ENCODE assay signal across 23 cellular contexts in the genomic region with DNA sequence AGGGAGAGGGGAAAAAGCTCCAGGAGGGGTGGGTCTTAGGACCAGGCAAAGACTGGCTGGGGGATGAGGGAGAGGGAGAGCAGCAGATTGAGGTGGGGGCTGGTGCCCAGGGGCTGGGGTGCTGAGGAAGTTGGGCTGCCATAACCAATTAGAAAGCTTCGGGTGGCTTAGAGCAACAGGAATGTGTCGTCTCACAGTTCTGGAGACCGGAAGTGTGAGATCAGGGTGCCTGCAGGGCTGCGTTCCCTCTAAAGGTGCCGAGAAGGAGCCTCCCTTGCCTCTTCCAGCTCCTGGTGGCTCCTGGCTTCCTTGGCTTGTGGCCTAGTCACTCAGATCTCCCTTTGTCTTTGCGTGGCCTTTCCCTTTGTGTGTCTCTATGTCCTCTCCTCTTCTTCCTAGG. TPM values are rescaled to one million over a fixed set of nuclear protein-coding genes. Genes with fewer than 3 reads are reported as not detected.
DNase-seq lines count a peak whose midpoint lies in the region; ATAC-seq, FAIRE-seq and TF ChIP-seq lines count a peak whose summit lies in the region.
"Had no signal": no experiment of that assay in that cellular context is flagged by ENCODE, and none has a peak within 500 bp of the region (broad histone marks: within the 10 kb centered on the region; RNA-seq: fewer than 3 reads in every experiment).

No MANE protein-coding gene starts in this region.

- no peaks in the 10 kb centered on the region for H3K36me3 Mint-ChIP-seq in activated T-cell treated with anti-CD3 and anti-CD28 coated beads, Interleukin-2, amount 50 U/mL, for 24 hours (ENCODE audit: low read depth)
- H3K36me3 Mint-ChIP-seq in activated naive CD8-positive, alpha-beta T cell treated with anti-CD3 and anti-CD28 coated beads, Interleukin-2, amount 50 U/mL, for 24 hours (ENCODE audit: low read depth): no peaks in the 10 kb centered on the region
- H3K36me3 Mint-ChIP-seq: CD4-positive, CD25-positive, alpha-beta regulatory T cell had no signal

- no peak overlapping the region for H2BK20ac ChIP-seq in H1 (ENCODE audit: low read length)

- intact Hi-C loops in ascending aorta (cut with DNase I) (no loop called here), sciatic nerve (cut with DNase I) (loop anchor here (10.0 kb wide), 1 partner anchor 74 kb away; no protein-coding TSS in a partner anchor)

- H4K5ac ChIP-seq in H1 (ENCODE audit: insufficient read length, low read depth, low read length): no peak overlapping the region

- 93% methylated on average over 6 of the region's 6 CpGs; no CpG with 5 or more reads in 1 of the 2 experiments for WGBS in H1 (ENCODE audit: extremely low coverage in 1 of 2, insufficient coverage in 1 of 2, insufficient read length in 1 of 2, insufficient replicate concordance in 2 of 2, low coverage in 1 of 2, low lambda C conversion rate in 2 of 2, missing lambda C conversion rate in 1 of 2), 2 experiments

- DNase-seq in ascending aorta (ENCODE audit: low spot score in 2 of 2): no peak
- DNase-seq in H1 (ENCODE audit: low read depth in 1 of 2, low spot score in 2 of 2): no peak
- DNase-seq in sciatic nerve (ENCODE audit: low spot score): peak; percentile 30
- no peak for DNase-seq in SW 1271 (lab: John Stamatoyannopoulos, UW)
- no peak for DNase-seq in activated T-cell treated with anti-CD3 and anti-CD28 coated beads, Interleukin-2, amount 50 U/mL, for 24 hours
- DNase-seq in activated naive CD8-positive, alpha-beta T cell treated with anti-CD3 and anti-CD28 coated beads, Interleukin-2, amount 50 U/mL, for 24 hours: no peak
- DNase-seq: BE2C; CD4-positive, CD25-positive, alpha-beta regulatory T cell; COR-L47; DMS 273 treated with DMSO at 0.1 percent for 48 hours; GF-D8; NCI-H1436; NCI-H1930; NCI-H226; NCI-H524; NCI-H82; SHP77 treated with DMSO at 0.1 percent for 48 hours had no signal

- 0 out of 2 replicates have a peak overlapping the region, but pooled peaks have one; percentile 17 for H2BK12ac ChIP-seq in H1 (ENCODE audit: low read depth, low read length)

- H3K27me3 ChIP-seq in ascending aorta (no peaks in the 10 kb centered on the region), H1 (replicated peaks in 1 of 4; ENCODE audit: control insufficient read depth in 3 of 4, extremely low read depth in 1 of 4, insufficient read depth in 3 of 4, low read length in 3 of 4) (no peaks in the 10 kb centered on the region)
- H3K27me3 ChIP-seq: BE2C had no signal

- ATAC-seq in sciatic nerve (no peak), GM18511 (IDR thresholded peaks at IDR 0.05; ENCODE audit: unreplicated experiment) (no peak)
- ATAC-seq in activated naive CD8-positive, alpha-beta T cell treated with anti-CD3 and anti-CD28 coated beads, Interleukin-2, amount 50 U/mL, for 24 hours: no peak
- ATAC-seq: GM23338 had no signal

- no peak for FAIRE-seq in H1 (lab: Jason Lieb, UNC)
- FAIRE-seq: A204.1, GM19239 had no signal

- no peak for TF ChIP-seq POLR2A in H1 (IDR thresholded peaks at IDR 0.05; ENCODE audit: control extremely low read depth in 1 of 2, low read depth in 2 of 2, low read length in 2 of 2)

- no peaks in the 10 kb centered on the region for H3K9me3 ChIP-seq in HEK293 (ENCODE audit: control insufficient read depth, insufficient read depth, low read depth, low read length)
- no peaks in the 10 kb centered on the region for H3K9me3 ChIP-seq in ascending aorta
- H3K9me3 ChIP-seq in H1 (ENCODE audit: insufficient read depth in 2 of 2, low read depth in 1 of 2, low read length in 1 of 2): no peaks in the 10 kb centered on the region; a peak in 1 of 4 replicates
- H3K9me3 ChIP-seq: BE2C had no signal

- no peak overlapping the region for H2BK5ac ChIP-seq in H1 (ENCODE audit: low read depth, low read length)

- H3K4me1 ChIP-seq in HEK293 (ENCODE audit: control insufficient read depth, insufficient read depth, low read length) (no peaks in the 10 kb centered on the region), ascending aorta (peaks cover 6 to 19% of the 10 kb centered on the region in 2 donors), H1 (replicated peaks in 1 of 4; ENCODE audit: control insufficient read depth in 3 of 4, insufficient read depth in 4 of 4, low read length in 3 of 4) (peaks cover 0 to 3% (median 0%) of the 10 kb centered on the region in 4 experiments; a peak in 1 of 7 replicates)

- TF ChIP-seq EP300 in H1 (IDR thresholded peaks at IDR 0.05; ENCODE audit: borderline replicate concordance in 1 of 2, low read depth in 2 of 2, low read length in 2 of 2): no peak

- no peak overlapping the region for H2BK15ac ChIP-seq in H1 (ENCODE audit: low read length)

- H3K36me3 ChIP-seq in HEK293 (ENCODE audit: control insufficient read depth in 2 of 2, insufficient read depth in 1 of 2, low read length in 2 of 2) (no peaks in the 10 kb centered on the region), ascending aorta (no peaks in the 10 kb centered on the region), H1 (ENCODE audit: control insufficient read depth in 2 of 4, insufficient read depth in 4 of 4, low read length in 3 of 4) (no peaks in the 10 kb centered on the region)
- H3K36me3 ChIP-seq: BE2C had no signal

- H3K4me1 Mint-ChIP-seq in activated T-cell treated with anti-CD3 and anti-CD28 coated beads, Interleukin-2, amount 50 U/mL, for 24 hours (ENCODE audit: low read depth): peaks cover under 1% of the 10 kb centered on the region
- peaks cover under 1% of the 10 kb centered on the region for H3K4me1 Mint-ChIP-seq in activated naive CD8-positive, alpha-beta T cell treated with anti-CD3 and anti-CD28 coated beads, Interleukin-2, amount 50 U/mL, for 24 hours

- no peak overlapping the region for H3K27ac Mint-ChIP-seq in activated T-cell treated with anti-CD3 and anti-CD28 coated beads, Interleukin-2, amount 50 U/mL, for 24 hours
- H3K27ac Mint-ChIP-seq in activated naive CD8-positive, alpha-beta T cell treated with anti-CD3 and anti-CD28 coated beads, Interleukin-2, amount 50 U/mL, for 24 hours: no peak overlapping the region

- no peak for TF ChIP-seq CTCF in HEK293 (tag by site-specific recombination; IDR thresholded peaks at IDR 0.05)
- no peak for TF ChIP-seq CTCF in ascending aorta (IDR thresholded peaks at IDR 0.05)
- no peak for TF ChIP-seq CTCF in H1 (IDR thresholded peaks at IDR 0.05; ENCODE audit: control extremely low read depth in 1 of 3, insufficient read depth in 1 of 3, low read depth in 1 of 3, low read length in 3 of 3)

- no peak overlapping the region for H2BK120ac ChIP-seq in H1 (replicated peaks; ENCODE audit: low read depth, low read length)

- H3K9ac ChIP-seq in H1 (replicated peaks in 1 of 4; ENCODE audit: extremely low read depth in 1 of 4, low read depth in 3 of 4, low read length in 3 of 4): no peak overlapping the region

- no peak overlapping the region for H3K23ac ChIP-seq in H1 (ENCODE audit: insufficient read length)

- no peak overlapping the region for H2AK5ac ChIP-seq in H1 (ENCODE audit: low read depth, low read length)

- no peaks in the 10 kb centered on the region for H3K79me2 ChIP-seq in H1 (ENCODE audit: control insufficient read depth in 1 of 2, insufficient read depth in 2 of 2, low read length in 2 of 2)

- H3K14ac ChIP-seq in H1 (ENCODE audit: insufficient read length): no peak overlapping the region

- H4K91ac ChIP-seq in H1 (replicated peaks; ENCODE audit: insufficient read length, low read length): no peak overlapping the region

- no peak overlapping the region for H3K4ac ChIP-seq in H1 (replicated peaks; ENCODE audit: insufficient read length, low read depth, low read length)

- H3K9me3 Mint-ChIP-seq in activated T-cell treated with anti-CD3 and anti-CD28 coated beads, Interleukin-2, amount 50 U/mL, for 24 hours: no peaks in the 10 kb centered on the region
- no peaks in the 10 kb centered on the region for H3K9me3 Mint-ChIP-seq in activated naive CD8-positive, alpha-beta T cell treated with anti-CD3 and anti-CD28 coated beads, Interleukin-2, amount 50 U/mL, for 24 hours
- H3K9me3 Mint-ChIP-seq: CD4-positive, CD25-positive, alpha-beta regulatory T cell had no signal

- TF ChIP-seq RAD21 in H1 (IDR thresholded peaks at IDR 0.05 in 1 of 2, conservative IDR thresholded peaks at IDR 0.05 in 1 of 2; ENCODE audit: low read depth in 2 of 2, low read length in 2 of 2): no peak

- no peak overlapping the region for H4K8ac ChIP-seq in H1 (ENCODE audit: extremely low read depth, insufficient read depth, low read length)

- CTCF ChIA-PET in HEK293 (lab: Yijun Ruan, JAX): no interaction called here
- CTCF ChIA-PET in H1 (lab: Charles Lee; ENCODE audit: partially characterized antibody): interaction anchor here (0.6 to 1.7 kb wide), 5 partner anchors 38 to 396 kb away, joined by 3 to 5 read pairs (median 3); no protein-coding TSS in a partner anchor

- no peaks in the 10 kb centered on the region; the same call in 1 of the 2 replicates for H3K23me2 ChIP-seq in H1 (ENCODE audit: low read depth, low read length)

- POLR2A ChIA-PET in HEK293 (lab: Yijun Ruan, JAX): interaction anchor here (0.6 kb wide), 1 partner anchor 494 kb away, joined by 3 read pairs; no protein-coding TSS in a partner anchor
- POLR2A ChIA-PET in H1 (lab: Charles Lee; ENCODE audit: partially characterized antibody): interaction anchor here (0.6 to 1.3 kb wide), 4 partner anchors 8 to 38 kb away, joined by 3 to 4 read pairs (median 3); no protein-coding TSS in a partner anchor

- H3K27ac ChIP-seq in HEK293 (ENCODE audit: extremely low read depth, low read depth, low read length) (no peak overlapping the region), ascending aorta (peak overlapping the region; percentile 77 to 78), H1 (ENCODE audit: low read depth, low read length) (no peak overlapping the region)

- no peak overlapping the region for H3K56ac ChIP-seq in H1 (replicated peaks; ENCODE audit: insufficient read length, low read depth, low read length)

- H3K18ac ChIP-seq in H1 (ENCODE audit: extremely low read depth, low read length): no peak overlapping the region

- no peak overlapping the region for H3K4me3 Mint-ChIP-seq in activated T-cell treated with anti-CD3 and anti-CD28 coated beads, Interleukin-2, amount 50 U/mL, for 24 hours
- no peak overlapping the region for H3K4me3 Mint-ChIP-seq in activated naive CD8-positive, alpha-beta T cell treated with anti-CD3 and anti-CD28 coated beads, Interleukin-2, amount 50 U/mL, for 24 hours
- H3K4me3 Mint-ChIP-seq: CD4-positive, CD25-positive, alpha-beta regulatory T cell; GM23338 had no signal

- no peak overlapping the region for H2AFZ ChIP-seq in H1 (ENCODE audit: low read length)
- H2AFZ ChIP-seq: GM23338 had no signal

- no peaks in the 10 kb centered on the region for H3K79me1 ChIP-seq in H1 (ENCODE audit: low read depth, low read length)

- no peak overlapping the region for H3K4me2 ChIP-seq in H1 (ENCODE audit: insufficient read depth in 1 of 2, low read depth in 2 of 2, low read length in 2 of 2)
- H3K4me2 ChIP-seq: GM23338 had no signal

- H3K4me3 ChIP-seq in HEK293 (ENCODE audit: low read depth, low read length) (no peak overlapping the region), ascending aorta (no peak overlapping the region), H1 (ENCODE audit: extremely low read depth in 1 of 4, insufficient read depth in 2 of 4, low read depth in 3 of 4, low read length in 4 of 4) (no peak overlapping the region)
- H3K4me3 ChIP-seq: GM23338 had no signal

- H3K27me3 Mint-ChIP-seq in activated T-cell treated with anti-CD3 and anti-CD28 coated beads, Interleukin-2, amount 50 U/mL, for 24 hours: no peaks in the 10 kb centered on the region
- H3K27me3 Mint-ChIP-seq in activated naive CD8-positive, alpha-beta T cell treated with anti-CD3 and anti-CD28 coated beads, Interleukin-2, amount 50 U/mL, for 24 hours: no peaks in the 10 kb centered on the region

- no peaks in the 10 kb centered on the region for H4K20me1 ChIP-seq in H1 (replicated peaks in 1 of 2; ENCODE audit: control insufficient read depth in 1 of 2, insufficient read depth in 2 of 2, low read length in 2 of 2)

RNA-seq across cellular contexts. Expression of gene IL34, which starts 2.2 kb away (rescaled TPM):
- 116 TPM for total RNA-seq in ascending aorta
- 4.0 and 4.6 TPM in 2 replicates for total RNA-seq in H1 (2021; fragmentation: NEBNext Ultra II Directional; extraction: Animal tissue kit (Norgen Biotek cat#: 25700))
- 5.6 and 8.0 TPM in 2 replicates for polyA plus RNA-seq in H1 (2011; rRNA removed)
- 6.7 TPM for polyA plus RNA-seq in H1 (2011; cell fraction: cytosol; rRNA removed)
- 9.0 TPM for polyA plus RNA-seq in H1 (2011; cell fraction: nucleus; rRNA removed)
- 4.6 to 6.5 TPM (median 5.2 TPM) in 4 replicates for polyA plus RNA-seq in H1 (2012, experiment 1 of 2)
- 3.3 TPM for polyA plus RNA-seq in H1 (2012, experiment 2 of 2)
- polyA plus RNA-seq in H1 (2013, experiment 1 of 2): 2.7 TPM
- polyA plus RNA-seq in H1 (2013, experiment 2 of 2): 3.3 TPM
- 1.7 and 2.2 TPM in 2 replicates for polyA minus RNA-seq in H1 (2011; rRNA and poly(A)+ RNA removed)
- polyA minus RNA-seq in H1 (2011; cell fraction: cytosol; rRNA and poly(A)+ RNA removed): 4.3 TPM
- polyA minus RNA-seq in H1 (2011; cell fraction: nucleus; rRNA and poly(A)+ RNA removed): 1.5 TPM
- 64.0 TPM for total RNA-seq in sciatic nerve
- total RNA-seq: CD4-positive, CD25-positive, alpha-beta regulatory T cell; MCF 10A had no signal
- polyA plus RNA-seq: CD4-positive, CD25-positive, alpha-beta regulatory T cell had no signal

RNA-seq across cellular contexts. Expression of gene MTSS2, which starts 37.2 kb away (rescaled TPM):
- total RNA-seq in ascending aorta (98.6 TPM), sciatic nerve (75.9 TPM)
- total RNA-seq in H1 (2021; fragmentation: NEBNext Ultra II Directional; extraction: Animal tissue kit (Norgen Biotek cat#: 25700)): 34.2 and 36.7 TPM in 2 replicates
- polyA plus RNA-seq in H1 (2011; rRNA removed): 23.3 and 33.8 TPM in 2 replicates
- 26.1 TPM for polyA plus RNA-seq in H1 (2011; cell fraction: cytosol; rRNA removed)
- 34.8 TPM for polyA plus RNA-seq in H1 (2011; cell fraction: nucleus; rRNA removed)
- 22.4 to 38.9 TPM (median 37.5 TPM) in 4 replicates for polyA plus RNA-seq in H1 (2012, experiment 1 of 2)
- polyA plus RNA-seq in H1 (2012, experiment 2 of 2): 14.0 TPM
- polyA plus RNA-seq in H1 (2013, experiment 1 of 2): 32.8 TPM
- 34.0 TPM for polyA plus RNA-seq in H1 (2013, experiment 2 of 2)
- polyA minus RNA-seq in H1 (2011; rRNA and poly(A)+ RNA removed): 13.3 and 15.3 TPM in 2 replicates
- polyA minus RNA-seq in H1 (2011; cell fraction: cytosol; rRNA and poly(A)+ RNA removed): 23.2 TPM
- 18.2 TPM for polyA minus RNA-seq in H1 (2011; cell fraction: nucleus; rRNA and poly(A)+ RNA removed)
- polyA plus RNA-seq: CD4-positive, CD25-positive, alpha-beta regulatory T cell had no signal

Comparison
In these comparisons a context has a peak if more than half of its experiments do, and no peak if none do; other contexts are left out.
1. H3K27ac ChIP-seq: peak in ascending aorta (2 of 2); none in HEK293 (single experiment) and H1 (single experiment).
2. RNA of gene IL34, which starts 2.2 kb away (total RNA-seq): 116 TPM in ascending aorta (single experiment) and 64.0 TPM in sciatic nerve (single experiment); 4.0 to 4.6 TPM in H1; every median in the first group is over 10 times any median in the second.